In genomic region chr6:15398657-15399287, GRCh38 we compare ENCODE assay signal across 9 cellular contexts.
DNase-seq lines count a peak whose midpoint lies in the region; ATAC-seq, FAIRE-seq and TF ChIP-seq lines count a peak whose summit lies in the region.
"Had no signal": no experiment of that assay in that cellular context is flagged by ENCODE, and none has a peak within 500 bp of the region (broad histone marks: within the 10 kb centered on the region; RNA-seq: fewer than 3 reads in every experiment).

No MANE protein-coding gene starts in this region.

- H3K27ac Mint-ChIP-seq in T-helper 1 cell treated with Interleukin-12 subunit alpha and Interleukin-12 subunit beta and Interleukin-4 antibody, amounts not matched to agents 30 μg/mL and 1 μg/mL, for 36 hours = peak overlapping the region; percentile 64

- H3K9me3 ChIP-seq in neutrophil = no peaks in the 10 kb centered on the region
- H3K9me3 ChIP-seq: vagina had no signal

- H3K36me3 ChIP-seq in neutrophil = no peaks in the 10 kb centered on the region
- H3K36me3 ChIP-seq: vagina had no signal

- DNase-seq in anterior cingulate cortex (lab: John Stamatoyannopoulos, UW) = no peak
- no peak for DNase-seq in head of caudate nucleus
- DNase-seq in HTR-8/SVneo (ENCODE audit: insufficient read length, low spot score) = no peak
- DNase-seq: NCI-H2029 had no signal

- TF ChIP-seq CTCF in neutrophil (IDR thresholded peaks at IDR 0.05) = no peak

- intact Hi-C loops in head of caudate nucleus (cut with DNase I) = loop anchor here (5.0 kb wide), 1 partner anchor 94 kb away; no protein-coding TSS in a partner anchor

- peaks cover 2% of the 10 kb centered on the region for H3K36me3 Mint-ChIP-seq in T-helper 1 cell treated with Interleukin-12 subunit alpha and Interleukin-12 subunit beta and Interleukin-4 antibody, amounts not matched to agents 30 μg/mL and 1 μg/mL, for 36 hours (ENCODE audit: low read depth)

- no peak for FAIRE-seq in HTR-8/SVneo (lab: Jason Lieb, UNC)

- H3K27ac ChIP-seq in neutrophil = peak overlapping the region; percentile 13
- H3K27ac ChIP-seq: vagina had no signal

- peak; percentile 63 for ATAC-seq in GM18517 (IDR thresholded peaks at IDR 0.05; ENCODE audit: unreplicated experiment)
- ATAC-seq in HG02571 (IDR thresholded peaks at IDR 0.05; ENCODE audit: unreplicated experiment) = peak; percentile 62

- no peaks in the 10 kb centered on the region for H3K9me3 Mint-ChIP-seq in T-helper 1 cell treated with Interleukin-12 subunit alpha and Interleukin-12 subunit beta and Interleukin-4 antibody, amounts not matched to agents 30 μg/mL and 1 μg/mL, for 36 hours

- H3K27me3 Mint-ChIP-seq in T-helper 1 cell treated with Interleukin-12 subunit alpha and Interleukin-12 subunit beta and Interleukin-4 antibody, amounts not matched to agents 30 μg/mL and 1 μg/mL, for 36 hours (ENCODE audit: low read depth) = no peaks in the 10 kb centered on the region

- H3K4me1 Mint-ChIP-seq in T-helper 1 cell treated with Interleukin-12 subunit alpha and Interleukin-12 subunit beta and Interleukin-4 antibody, amounts not matched to agents 30 μg/mL and 1 μg/mL, for 36 hours (ENCODE audit: low read depth) = peaks cover 48% of the 10 kb centered on the region

- H3K4me3 ChIP-seq in neutrophil (ENCODE audit: low read depth in 1 of 2, low read length in 1 of 2) = no peak overlapping the region
- H3K4me3 ChIP-seq: vagina had no signal

- peak overlapping the region; percentile 41 for H3K4me3 Mint-ChIP-seq in T-helper 1 cell treated with Interleukin-12 subunit alpha and Interleukin-12 subunit beta and Interleukin-4 antibody, amounts not matched to agents 30 μg/mL and 1 μg/mL, for 36 hours

- H3K27me3 ChIP-seq in neutrophil = no peaks in the 10 kb centered on the region
- H3K27me3 ChIP-seq: vagina had no signal

- peaks cover 49 to 60% of the 10 kb centered on the region in 2 experiments for H3K4me1 ChIP-seq in neutrophil (ENCODE audit: control insufficient read depth in 1 of 2, insufficient read depth in 1 of 2, low read depth in 1 of 2, low read length in 1 of 2)
